In the genomic region with DNA sequence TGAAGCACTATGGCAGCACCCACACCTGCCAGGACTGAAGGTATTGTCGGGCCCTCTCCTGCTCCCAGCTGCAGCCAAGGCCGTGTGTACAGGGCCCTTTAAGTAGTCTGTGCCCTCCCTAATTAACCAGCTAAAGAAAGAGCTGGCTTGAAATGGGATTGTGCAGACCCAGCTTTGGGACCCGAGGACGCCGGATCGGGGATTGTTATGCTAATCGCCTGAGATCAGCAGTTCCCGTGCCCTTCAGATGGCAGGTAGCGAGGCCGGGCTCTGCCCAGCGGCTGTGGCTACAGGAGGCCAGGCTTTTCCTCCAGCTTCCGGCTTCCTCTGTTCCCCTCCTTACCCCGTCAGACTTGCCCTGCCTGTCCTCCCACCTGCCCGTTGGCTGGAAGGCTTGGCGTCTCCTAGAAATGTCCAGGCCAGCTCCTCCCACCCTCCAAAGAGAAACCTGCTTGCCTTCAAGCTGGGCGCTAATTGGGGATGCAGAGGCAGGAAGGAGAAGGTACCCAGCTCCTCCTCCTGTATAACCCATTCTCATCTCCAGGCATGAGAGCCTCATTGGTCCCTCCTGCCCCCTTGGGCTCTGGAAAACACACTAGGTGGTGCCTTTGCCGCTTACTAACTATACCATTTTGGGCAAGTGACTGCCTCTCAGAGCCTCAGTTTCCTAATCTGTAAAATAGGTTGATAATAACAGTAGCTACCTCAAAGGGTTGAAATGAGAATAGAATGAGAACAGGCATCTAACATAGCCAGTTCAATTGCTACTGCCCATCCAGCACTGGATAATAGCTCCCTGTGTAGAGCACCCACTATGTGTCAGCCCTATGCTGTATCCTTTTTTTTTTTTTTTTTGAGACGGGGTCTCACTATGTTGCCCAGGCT, we compare ENCODE assay signal across 11 cellular contexts. TPM values are rescaled to one million over a fixed set of nuclear protein-coding genes. Genes with fewer than 3 reads are reported as not detected.
DNase-seq lines count a peak whose midpoint lies in the region; ATAC-seq and TF ChIP-seq lines count a peak whose summit lies in the region.
"Had no signal": no experiment of that assay in that cellular context is flagged by ENCODE, and none has a peak within 500 bp of the region (broad histone marks: within the 10 kb centered on the region; RNA-seq: fewer than 3 reads in every experiment).

No MANE protein-coding gene starts in this region.

- TF ChIP-seq CTCF in IMR-90 (conservative IDR thresholded peaks at IDR 0.05; ENCODE audit: low read depth, low read length) (no peak), foreskin keratinocyte (conservative IDR thresholded peaks at IDR 0.05) (no peak), progenitor cell of endocrine pancreas (IDR thresholded peaks at IDR 0.05; ENCODE audit: unreplicated experiment) (no peak), tibial artery (IDR thresholded peaks at IDR 0.05) (no peak)

- H2BK120ac ChIP-seq in IMR-90 (ENCODE audit: low read depth, low read length), result no peak overlapping the region

- POLR2A ChIA-PET in IMR-90 (lab: Charles Lee; ENCODE audit: unreplicated experiment), result no interaction called here

- no peak for TF ChIP-seq RAD21 in IMR-90 (IDR thresholded peaks at IDR 0.05; ENCODE audit: low read length)

- H4K5ac ChIP-seq in IMR-90 (ENCODE audit: low read depth, low read length), result no peak overlapping the region

- H3K27me3 Mint-ChIP-seq in progenitor cell of endocrine pancreas, result no peaks in the 10 kb centered on the region

- no peak overlapping the region for H4K8ac ChIP-seq in IMR-90 (ENCODE audit: low read depth in 2 of 2, low read length in 2 of 2)

- dilution Hi-C loops in IMR-90 (cut with HindIII; ENCODE audit: low sequenced_read_pairs, unreplicated experiment), result no loop called here

- H3K4me3 ChIP-seq in IMR-90 (ENCODE audit: insufficient read depth, low read depth, low read length), result no peak overlapping the region
- no peak overlapping the region for H3K4me3 ChIP-seq in tibial artery
- H3K4me3 ChIP-seq: testis had no signal

- TF ChIP-seq POLR2A in IMR-90 (IDR thresholded peaks at IDR 0.05; ENCODE audit: low read depth, low read length) (no peak), GM18505 (IDR thresholded peaks at IDR 0.05; ENCODE audit: borderline replicate concordance, extremely low read depth, insufficient read depth, insufficient read length) (no peak)

- H3K9ac ChIP-seq in IMR-90 (ENCODE audit: low read depth, low read length), result no peak overlapping the region

- H3K27ac Mint-ChIP-seq in progenitor cell of endocrine pancreas, result peak overlapping the region; percentile 92

- DNase-seq in IMR-90 (no peak), NCI-H774 (lab: John Stamatoyannopoulos, UW) (peak; percentile 88), foreskin keratinocyte (peak; percentile 15 to 33), progenitor cell of endocrine pancreas (ENCODE audit: low spot score, unreplicated experiment) (peak; percentile 18), SW480 (ENCODE audit: low spot score) (no peak), tibial artery (no peak)
- DNase-seq: EL, left ventricle myocardium superior, testis had no signal

- H2BK5ac ChIP-seq in IMR-90 (ENCODE audit: low read depth, low read length, poor library complexity, severe bottlenecking), result no peak overlapping the region

- H3K14ac ChIP-seq in IMR-90 (replicated peaks; ENCODE audit: low read depth, low read length), result no peak overlapping the region

- H3K18ac ChIP-seq in IMR-90 (ENCODE audit: low read depth, low read length), result no peak overlapping the region

- intact Hi-C loops in IMR-90 (cut with micrococcal nuclease) (no loop called here), tibial artery (cut with DNase I; ENCODE audit: low total_unique reads) (no loop called here)

- no peak overlapping the region for H3K23ac ChIP-seq in IMR-90 (ENCODE audit: low read depth, low read length)

- H3K9me3 ChIP-seq in IMR-90 (ENCODE audit: control insufficient read depth, insufficient read depth, low read length) (0 out of 2 replicates have a peak, but pooled peaks cover under 1% of the 10 kb centered on the region), tibial artery (no peaks in the 10 kb centered on the region)
- H3K9me3 ChIP-seq: testis had no signal

- no peak overlapping the region for H4K91ac ChIP-seq in IMR-90 (ENCODE audit: insufficient read depth, low read depth, low read length)

- H2AK5ac ChIP-seq in IMR-90 (ENCODE audit: low read depth, low read length), result no peak overlapping the region

- no peaks in the 10 kb centered on the region for H3K79me1 ChIP-seq in IMR-90 (ENCODE audit: low read depth in 1 of 2, low read length in 2 of 2)

- no peaks in the 10 kb centered on the region for H3K9me1 ChIP-seq in IMR-90 (ENCODE audit: insufficient read depth, low read length)

- no peak overlapping the region for H2BK15ac ChIP-seq in IMR-90 (ENCODE audit: low read depth, low read length)

- no peak overlapping the region for H3K56ac ChIP-seq in IMR-90 (ENCODE audit: extremely low read depth, insufficient read depth, low read length)

- H2BK20ac ChIP-seq in IMR-90 (ENCODE audit: low read depth, low read length), result no peak overlapping the region

- no CpG with 5 or more reads among the region's 18 CpGs for WGBS in IMR-90 (ENCODE audit: extremely low coverage in 2 of 2, insufficient read length in 1 of 2), 2 experiments

- H3K36me3 Mint-ChIP-seq in progenitor cell of endocrine pancreas (ENCODE audit: insufficient read depth), result no peaks in the 10 kb centered on the region

- H4K20me1 ChIP-seq in IMR-90 (ENCODE audit: insufficient read depth, low read length), result no peaks in the 10 kb centered on the region; the same call in 1 of the 2 replicates

- H3K27me3 ChIP-seq in IMR-90 (ENCODE audit: control insufficient read depth, insufficient read depth, low read length) (peaks cover 38% of the 10 kb centered on the region), foreskin keratinocyte (peaks cover 19% of the 10 kb centered on the region), tibial artery (peaks cover 0 to 67% of the 10 kb centered on the region in 2 donors)
- H3K27me3 ChIP-seq: testis had no signal

- no peak overlapping the region for H3K4ac ChIP-seq in IMR-90 (ENCODE audit: low read depth, low read length)

- peak overlapping the region; percentile 4 for H2AFZ ChIP-seq in IMR-90 (replicated peaks; ENCODE audit: low read length, poor library complexity)

- H2AK9ac ChIP-seq in IMR-90 (replicated peaks; ENCODE audit: low read depth, low read length, poor library complexity), result no peak overlapping the region

- H3K4me1 ChIP-seq in IMR-90 (ENCODE audit: control insufficient read depth, insufficient read depth, low read length), result no peaks in the 10 kb centered on the region
- H3K4me1 ChIP-seq in foreskin keratinocyte, result no peaks in the 10 kb centered on the region
- no peaks in the 10 kb centered on the region for H3K4me1 ChIP-seq in tibial artery
- H3K4me1 ChIP-seq: testis had no signal

- H3K4me1 Mint-ChIP-seq in progenitor cell of endocrine pancreas (ENCODE audit: low read depth), result peaks cover 15% of the 10 kb centered on the region

- no peaks in the 10 kb centered on the region for H3K9me3 Mint-ChIP-seq in progenitor cell of endocrine pancreas (ENCODE audit: low read depth)

- H3K4me3 Mint-ChIP-seq in progenitor cell of endocrine pancreas (ENCODE audit: low read depth), result peak overlapping the region; percentile 14

- in situ Hi-C loops in IMR-90 (cut with MboI; ENCODE audit: low sequenced_read_pairs), result no loop called here

- ATAC-seq in IMR-90 (ENCODE audit: low read depth) (no peak), foreskin keratinocyte (peak; percentile 58), GM18505 (IDR thresholded peaks at IDR 0.05; ENCODE audit: unreplicated experiment) (no peak), HG03159 (IDR thresholded peaks at IDR 0.05; ENCODE audit: unreplicated experiment) (no peak)
- ATAC-seq: left ventricle myocardium superior had no signal

- BruUV-seq in IMR-90 (replicated peaks; lab: Mats Ljungman, UMichigan), result no TSS peak

- no peaks in the 10 kb centered on the region for H3K36me3 ChIP-seq in IMR-90 (ENCODE audit: control insufficient read depth, insufficient read depth, low read length)
- no peaks in the 10 kb centered on the region for H3K36me3 ChIP-seq in tibial artery

- H3K4me2 ChIP-seq in IMR-90 (ENCODE audit: low read depth, low read length), result no peak overlapping the region

- CTCF ChIA-PET in IMR-90 (lab: Yijun Ruan, JAX), result no interaction called here

- H3K27ac ChIP-seq in IMR-90 (ENCODE audit: insufficient read depth, low read length) (no peak overlapping the region), foreskin keratinocyte (no peak overlapping the region), tibial artery (no peak overlapping the region)
- H3K27ac ChIP-seq: testis had no signal

TF ChIP-seq in IMR-90, 13 proteins besides CTCF, POLR2A, EP300 and RAD21 (continues in another document):
- TF ChIP-seq CHD1 (IDR thresholded peaks at IDR 0.05; ENCODE audit: low read depth, low read length) (no peak), MAZ (IDR thresholded peaks at IDR 0.05; ENCODE audit: borderline replicate concordance, low read depth, low read length) (no peak), MXI1 (IDR thresholded peaks at IDR 0.05; ENCODE audit: borderline replicate concordance, low read depth, low read length) (no peak)

RNA-seq across cellular contexts. Expression of a gene that starts 25.8 kb away (rescaled TPM):
- total RNA-seq in IMR-90 (2012; rRNA removed) (not detected in 2 replicates), foreskin keratinocyte (not detected in 2 replicates), progenitor cell of endocrine pancreas (122 and 127 TPM in 2 replicates)
- polyA plus RNA-seq in IMR-90 (2012; rRNA removed) (not detected in 2 replicates), foreskin keratinocyte (not detected in 2 replicates)
- polyA plus RNA-seq in IMR-90 (2012; cell fraction: cytosol; rRNA removed), result not detected in 2 replicates
- polyA plus RNA-seq in IMR-90 (2012; cell fraction: nucleus; rRNA removed; ENCODE audit: low replicate concordance), result not detected in 2 replicates

RNA-seq across cellular contexts. Expression of a gene that starts 43.2 kb away (rescaled TPM):
- total RNA-seq in IMR-90 (2012; rRNA removed), result 339 and 396 TPM in 2 replicates
- polyA plus RNA-seq in IMR-90 (2012; rRNA removed), result 541 and 664 TPM in 2 replicates
- 1,474 and 2,112 TPM in 2 replicates for polyA plus RNA-seq in IMR-90 (2012; cell fraction: cytosol; rRNA removed)
- polyA plus RNA-seq in IMR-90 (2012; cell fraction: nucleus; rRNA removed; ENCODE audit: low replicate concordance), result 252 and 454 TPM in 2 replicates
- total RNA-seq in foreskin keratinocyte, result 593 and 641 TPM in 2 replicates
- 947 and 1,045 TPM in 2 replicates for polyA plus RNA-seq in foreskin keratinocyte
- 318 and 343 TPM in 2 replicates for total RNA-seq in progenitor cell of endocrine pancreas

RNA-seq across cellular contexts. Expression of a gene that starts 51.5 kb away (rescaled TPM):
- total RNA-seq in IMR-90 (2012; rRNA removed), result 19.2 and 45.5 TPM in 2 replicates
- 23.2 and 32.3 TPM in 2 replicates for polyA plus RNA-seq in IMR-90 (2012; rRNA removed)
- 5.8 and 6.9 TPM in 2 replicates for polyA plus RNA-seq in IMR-90 (2012; cell fraction: cytosol; rRNA removed)
- 1.6 and 10.6 TPM in 2 replicates for polyA plus RNA-seq in IMR-90 (2012; cell fraction: nucleus; rRNA removed; ENCODE audit: low replicate concordance)
- 38.9 and 39.7 TPM in 2 replicates for total RNA-seq in foreskin keratinocyte
- polyA plus RNA-seq in foreskin keratinocyte, result 43.8 and 47.6 TPM in 2 replicates
- total RNA-seq in progenitor cell of endocrine pancreas, result 32.4 and 33.5 TPM in 2 replicates

RNA-seq across cellular contexts. Expression of a gene that starts 51.5 kb away (rescaled TPM):
- total RNA-seq in IMR-90 (2012; rRNA removed) (15.6 and 16.5 TPM in 2 replicates), foreskin keratinocyte (13.5 and 16.4 TPM in 2 replicates), progenitor cell of endocrine pancreas (28.0 and 30.9 TPM in 2 replicates)
- polyA plus RNA-seq in IMR-90 (2012; rRNA removed) (7.6 and 8.7 TPM in 2 replicates), foreskin keratinocyte (7.9 and 9.3 TPM in 2 replicates)
- polyA plus RNA-seq in IMR-90 (2012; cell fraction: cytosol; rRNA removed), result 3.9 and 5.5 TPM in 2 replicates
- 5.0 and 12.8 TPM in 2 replicates for polyA plus RNA-seq in IMR-90 (2012; cell fraction: nucleus; rRNA removed; ENCODE audit: low replicate concordance)

Comparison
In these comparisons a context has a peak if more than half of its experiments do, and no peak if none do; other contexts are left out.
1. DNase-seq: peak in NCI-H774 (single experiment), foreskin keratinocyte (2 of 2) and progenitor cell of endocrine pancreas (single experiment); none in IMR-90 (single experiment), SW480 (single experiment) and tibial artery (0 of 2).
2. RNA of a gene that starts 25.8 kb away (total RNA-seq): 122 to 127 TPM in progenitor cell of endocrine pancreas; not detected in IMR-90 and not detected in foreskin keratinocyte; every median in the first group is over 100 times any median in the second.